9 cellular contexts compared by ENCODE assay signal in the genomic region with DNA sequence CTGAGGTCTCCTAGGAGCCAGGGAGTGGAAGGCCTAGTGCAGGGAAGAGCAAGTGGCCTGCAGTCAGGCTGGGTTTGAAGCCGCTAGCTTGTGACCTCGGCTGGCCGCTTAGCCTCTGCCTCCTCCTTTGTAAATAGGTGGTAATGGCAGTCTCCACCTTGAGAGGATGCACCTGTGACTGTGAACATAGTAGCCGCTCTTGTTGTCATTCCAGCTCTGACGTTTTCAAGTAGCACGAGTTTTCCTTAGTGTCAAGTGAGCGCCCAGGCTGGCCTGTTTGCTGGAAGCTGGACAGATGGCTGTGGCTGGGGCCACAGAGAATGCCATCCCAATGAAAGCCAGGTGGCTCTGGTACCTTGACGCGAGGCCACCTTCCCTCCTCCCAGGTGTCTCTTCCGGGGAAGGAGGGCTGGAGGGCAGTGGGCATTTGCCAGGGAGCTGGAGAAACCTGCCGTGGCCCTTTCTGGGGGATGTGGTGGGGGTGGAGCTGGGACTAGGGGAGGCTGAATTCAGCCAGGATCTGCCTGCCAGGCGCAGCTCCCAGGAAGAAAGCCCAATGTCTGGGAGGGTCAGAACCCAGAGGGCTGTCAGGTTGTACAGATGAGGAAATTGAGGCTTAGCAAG. TPM values are rescaled to one million over a fixed set of nuclear protein-coding genes. Genes with fewer than 3 reads are reported as not detected.
DNase-seq lines count a peak whose midpoint lies in the region; ATAC-seq, FAIRE-seq and TF ChIP-seq lines count a peak whose summit lies in the region.
"Had no signal": no experiment of that assay in that cellular context is flagged by ENCODE, and none has a peak within 500 bp of the region (broad histone marks: within the 10 kb centered on the region; RNA-seq: fewer than 3 reads in every experiment).

No MANE protein-coding gene starts in this region.

- H3K36me3 Mint-ChIP-seq in HFFc6 (ENCODE audit: low read depth): peaks cover under 1% of the 10 kb centered on the region; the same call in 1 of the 2 replicates
- H3K36me3 Mint-ChIP-seq in astrocyte (ENCODE audit: low read depth, unreplicated experiment): peaks cover 3% of the 10 kb centered on the region
- H3K36me3 Mint-ChIP-seq in activated CD8-positive, alpha-beta T cell treated with anti-CD3 and anti-CD28 coated beads, Interleukin-2, amount 10 ng/mL, durations not matched to agents 7 days and 5 days (ENCODE audit: low read depth): no peaks in the 10 kb centered on the region
- no peaks in the 10 kb centered on the region for H3K36me3 Mint-ChIP-seq in T-cell

- H3K27me3 ChIP-seq in AG04450 (ENCODE audit: control insufficient read depth, insufficient read depth, low read length) (peaks cover 4% of the 10 kb centered on the region), astrocyte (ENCODE audit: insufficient read depth, low read length) (peaks cover 8% of the 10 kb centered on the region), muscle layer of colon (ENCODE audit: control insufficient read depth in 1 of 2, insufficient read depth in 2 of 2, low read length in 2 of 2) (no peaks in the 10 kb centered on the region)

- H3K4me1 Mint-ChIP-seq in HFFc6 (ENCODE audit: low read depth): peaks cover 40% of the 10 kb centered on the region
- peaks cover 41% of the 10 kb centered on the region for H3K4me1 Mint-ChIP-seq in astrocyte (ENCODE audit: low read depth, unreplicated experiment)
- peaks cover 16% of the 10 kb centered on the region for H3K4me1 Mint-ChIP-seq in activated CD8-positive, alpha-beta T cell treated with anti-CD3 and anti-CD28 coated beads, Interleukin-2, amount 10 ng/mL, durations not matched to agents 7 days and 5 days (ENCODE audit: low read depth)
- H3K4me1 Mint-ChIP-seq in T-cell: peaks cover 0 to 3% (median 0%) of the 10 kb centered on the region in 3 donors

- H3K27ac Mint-ChIP-seq in HFFc6 (peak overlapping the region; percentile 85), astrocyte (ENCODE audit: unreplicated experiment) (peak overlapping the region; percentile 72), T-cell (no peak overlapping the region)
- H3K27ac Mint-ChIP-seq in activated CD8-positive, alpha-beta T cell treated with anti-CD3 and anti-CD28 coated beads, Interleukin-2, amount 10 ng/mL, durations not matched to agents 7 days and 5 days: no peak overlapping the region

- H3K27ac ChIP-seq in AG04450 (ENCODE audit: low read depth, low read length) (peak overlapping the region; percentile 89), astrocyte (ENCODE audit: low read depth, low read length) (no peak overlapping the region), muscle layer of colon (ENCODE audit: low read depth, low read length) (peak overlapping the region; percentile 69)

- H4K20me1 ChIP-seq in astrocyte (ENCODE audit: insufficient read depth, low read length): peaks cover 4% of the 10 kb centered on the region

- H3K79me2 ChIP-seq in astrocyte (ENCODE audit: insufficient read depth, low read length): no peaks in the 10 kb centered on the region

- FAIRE-seq in astrocyte (lab: Jason Lieb, UNC): no peak

- H2AFZ ChIP-seq in astrocyte (ENCODE audit: low read depth, low read length): no peak overlapping the region

- H3K27me3 Mint-ChIP-seq in HFFc6 (ENCODE audit: insufficient read depth): no peaks in the 10 kb centered on the region; the same call in none of the 2 replicates
- peaks cover 4% of the 10 kb centered on the region for H3K27me3 Mint-ChIP-seq in astrocyte (ENCODE audit: low read depth, unreplicated experiment)
- H3K27me3 Mint-ChIP-seq in activated CD8-positive, alpha-beta T cell treated with anti-CD3 and anti-CD28 coated beads, Interleukin-2, amount 10 ng/mL, durations not matched to agents 7 days and 5 days (ENCODE audit: low read depth): peaks cover 17% of the 10 kb centered on the region
- H3K27me3 Mint-ChIP-seq in T-cell: peaks cover 11 to 58% of the 10 kb centered on the region in 2 donors

- H3K9me3 ChIP-seq in AG04450 (ENCODE audit: control insufficient read depth, insufficient read depth, low read length) (no peaks in the 10 kb centered on the region; the same call in 1 of the 2 replicates), astrocyte (ENCODE audit: insufficient read depth, low read depth, low read length) (no peaks in the 10 kb centered on the region), muscle layer of colon (ENCODE audit: low read length) (no peaks in the 10 kb centered on the region)

- no peak for TF ChIP-seq CTCF in AG04450 (IDR thresholded peaks at IDR 0.05; ENCODE audit: low read depth, low read length)
- TF ChIP-seq CTCF in HFFc6 (IDR thresholded peaks at IDR 0.05): no peak
- TF ChIP-seq CTCF in astrocyte (IDR thresholded peaks at IDR 0.05; ENCODE audit: insufficient read depth, low read depth, low read length): no peak

- H3K4me2 ChIP-seq in astrocyte (ENCODE audit: low read length): peak overlapping the region; percentile 86

- no peak overlapping the region for H3K4me3 ChIP-seq in AG04450 (ENCODE audit: low read depth, low read length)
- no peak overlapping the region for H3K4me3 ChIP-seq in astrocyte (ENCODE audit: insufficient read depth, low read depth, low read length)
- peak overlapping the region in 1 of 2 donors; percentile 33 for H3K4me3 ChIP-seq in muscle layer of colon (ENCODE audit: low read depth in 1 of 2, low read length in 2 of 2)

- DNase-seq in AG04450 (ENCODE audit: low read depth, low spot score): no peak
- DNase-seq in HFFc6: no peak
- DNase-seq in astrocyte (ENCODE audit: low read depth): no peak
- DNase-seq in HPDE6-E6E7 (ENCODE audit: extremely low spot score): no peak
- no peak for DNase-seq in hepatic stellate cell (ENCODE audit: low spot score)
- no peak for DNase-seq in activated CD8-positive, alpha-beta T cell treated with anti-CD3 and anti-CD28 coated beads, Interleukin-2, amount 10 ng/mL, durations not matched to agents 7 days and 5 days
- no peak for DNase-seq in T-cell
- DNase-seq: stimulated activated CD4-positive, alpha-beta T cell treated with anti-CD3 and anti-CD28 coated beads, Interleukin-12 subunit alpha, Interleukin-12 subunit beta, amount 100 ng/mL, for 4 hours had no signal

- H3K9me3 Mint-ChIP-seq in HFFc6 (no peaks in the 10 kb centered on the region), astrocyte (ENCODE audit: unreplicated experiment) (peaks cover under 1% of the 10 kb centered on the region), T-cell (no peaks in the 10 kb centered on the region)
- no peaks in the 10 kb centered on the region for H3K9me3 Mint-ChIP-seq in activated CD8-positive, alpha-beta T cell treated with anti-CD3 and anti-CD28 coated beads, Interleukin-2, amount 10 ng/mL, durations not matched to agents 7 days and 5 days (ENCODE audit: insufficient read depth)

- CTCF ChIA-PET in AG04450 (lab: Charles Lee): interaction anchor here (1.9 to 3.2 kb wide), 2 partner anchors 13 to 237 kb away, joined by 5 to 21 read pairs; no protein-coding TSS in a partner anchor
- CTCF ChIA-PET in activated CD8-positive, alpha-beta T cell treated with anti-CD3 and anti-CD28 coated beads, Interleukin-2, amount 10 ng/mL, durations not matched to agents 7 days and 5 days (lab: Charles Lee): interaction anchor here (0.7 to 1.5 kb wide), 5 partner anchors 8 to 610 kb away, joined by 3 read pairs; no protein-coding TSS in a partner anchor
- CTCF ChIA-PET in T-cell (lab: Charles Lee): interaction anchor here in 1 of 2 donors (0.8 kb wide), 1 partner anchor 17 kb away, joined by 4 read pairs; no protein-coding TSS in a partner anchor

- H3K4me3 Mint-ChIP-seq in HFFc6 (peak overlapping the region; percentile 85), astrocyte (ENCODE audit: unreplicated experiment) (peak overlapping the region; percentile 85), T-cell (no peak overlapping the region)
- H3K4me3 Mint-ChIP-seq in activated CD8-positive, alpha-beta T cell treated with anti-CD3 and anti-CD28 coated beads, Interleukin-2, amount 10 ng/mL, durations not matched to agents 7 days and 5 days: no peak overlapping the region

- peaks cover 32% of the 10 kb centered on the region for H3K4me1 ChIP-seq in astrocyte (ENCODE audit: insufficient read depth, low read length)
- peaks cover 44% of the 10 kb centered on the region for H3K4me1 ChIP-seq in muscle layer of colon (ENCODE audit: insufficient read depth, low read length)

- POLR2A ChIA-PET in AG04450 (lab: Yijun Ruan, JAX): interaction anchor here (0.5 to 0.7 kb wide), 3 partner anchors 10 to 76 kb away, joined by 3 to 8 read pairs (median 3); no protein-coding TSS in a partner anchor
- POLR2A ChIA-PET in activated CD8-positive, alpha-beta T cell treated with anti-CD3 and anti-CD28 coated beads, Interleukin-2, amount 10 ng/mL, durations not matched to agents 7 days and 5 days (lab: Charles Lee): no interaction called here
- POLR2A ChIA-PET in T-cell (lab: Charles Lee): interaction anchor here in 1 of 2 donors (1.2 kb wide), 1 partner anchor 255 kb away, joined by 3 read pairs; no protein-coding TSS in a partner anchor

- no peaks in the 10 kb centered on the region for H3K36me3 ChIP-seq in astrocyte (ENCODE audit: insufficient read depth, low read length)
- H3K36me3 ChIP-seq in muscle layer of colon (ENCODE audit: insufficient read depth, low read length): no peaks in the 10 kb centered on the region

- ATAC-seq in activated CD8-positive, alpha-beta T cell treated with anti-CD3 and anti-CD28 coated beads, Interleukin-2, amount 10 ng/mL, durations not matched to agents 7 days and 5 days: no peak
- ATAC-seq in T-cell (replicated peaks in 1 of 4): no peak

- H3K9ac ChIP-seq in astrocyte (ENCODE audit: low read length) (no peak overlapping the region), muscle layer of colon (ENCODE audit: low read length) (peak overlapping the region; percentile 53)

RNA-seq across cellular contexts. Expression of a gene that starts 2.5 kb away (rescaled TPM):
- polyA plus RNA-seq in AG04450 (2011; rRNA removed): 99.5 and 115 TPM in 2 replicates
- 45.7 and 55.9 TPM in 2 replicates for polyA minus RNA-seq in AG04450 (2011; rRNA and poly(A)+ RNA removed)
- 100 to 1,000 TPM in 1 of 6 experiments, 10 to 100 TPM in 5; 48.6 to 103 (median 53.7) TPM for total RNA-seq in HFFc6 (2021; fragmentation: NEBNext Ultra II Directional; extraction: Animal tissue kit (Norgen Biotek cat#: 25700))
- total RNA-seq in astrocyte (117 and 182 TPM in 2 replicates), T-cell (1 to 10 TPM in 2 of 5 donors, under 1 TPM in 1, not detected in 2; 0.92 to 2.1 (median 1.2) TPM)
- total RNA-seq in activated CD8-positive, alpha-beta T cell treated with anti-CD3 and anti-CD28 coated beads, Interleukin-2, amount 10 ng/mL, durations not matched to agents 7 days and 5 days: 1 to 10 TPM; 1.8 to 3.1 TPM

Comparison
In these comparisons a context has a peak if more than half of its experiments do, and no peak if none do; other contexts are left out.
1. H3K27ac Mint-ChIP-seq: peak in HFFc6 (single experiment) and astrocyte (single experiment); none in activated CD8-positive, alpha-beta T cell treated with anti-CD3 and anti-CD28 coated beads, Interleukin-2, amount 10 ng/mL, durations not matched to agents 7 days and 5 days (single experiment) and T-cell (0 of 2).
2. H3K4me3 Mint-ChIP-seq: peak in HFFc6 (single experiment) and astrocyte (single experiment); none in activated CD8-positive, alpha-beta T cell treated with anti-CD3 and anti-CD28 coated beads, Interleukin-2, amount 10 ng/mL, durations not matched to agents 7 days and 5 days (single experiment) and T-cell (0 of 3).
3. RNA of a gene that starts 2.5 kb away (total RNA-seq): 117 to 182 TPM in astrocyte and 48.6 to 103 TPM in HFFc6; 1.8 to 3.1 TPM in activated CD8-positive, alpha-beta T cell treated with anti-CD3 and anti-CD28 coated beads, Interleukin-2, amount 10 ng/mL, durations not matched to agents 7 days and 5 days and 0.92 to 2.1 TPM in T-cell; every median in the first group is over 10 times any median in the second.